ENCODE assay signal across 12 cellular contexts in genomic region chr12:68633614-68634558, GRCh38. TPM values are rescaled to one million over a fixed set of nuclear protein-coding genes. Genes with fewer than 3 reads are reported as not detected.
A peak's percentile ranks its signal among the peaks of the same experiment; 100 is the strongest.
DNase-seq lines count a peak whose midpoint lies in the region; ATAC-seq, FAIRE-seq and TF ChIP-seq lines count a peak whose summit lies in the region.
"Had no signal": no experiment of that assay in that cellular context is flagged by ENCODE, and none has a peak within 500 bp of the region (broad histone marks: within the 10 kb centered on the region; RNA-seq: fewer than 3 reads in every experiment).

No MANE protein-coding gene starts in this region.

- no peak for TF ChIP-seq CTCF in psoas muscle (IDR thresholded peaks at IDR 0.05)

- peaks cover 51% of the 10 kb centered on the region for H3K4me1 ChIP-seq in psoas muscle

- FAIRE-seq in RCC 7860 (lab: Jason Lieb, UNC) = peak; percentile 53

- H3K27me3 ChIP-seq in psoas muscle (ENCODE audit: insufficient read depth in 3 of 3, low read length in 2 of 3) = no peaks in the 10 kb centered on the region

- peak; percentile 18 for DNase-seq in RCC 7860 (ENCODE audit: low spot score)
- DNase-seq in naive thymus-derived CD8-positive, alpha-beta T cell = no peak
- no peak for DNase-seq in NCI-H2196 (lab: John Stamatoyannopoulos, UW; ENCODE audit: unreplicated experiment)
- no peak for DNase-seq in psoas muscle
- no peak for DNase-seq in cerebellum (ENCODE audit: low spot score)
- DNase-seq in NOMO-1 (lab: John Stamatoyannopoulos, UW; ENCODE audit: unreplicated experiment in 2 of 2) = no peak
- DNase-seq: stimulated activated CD4-positive, alpha-beta T cell treated with anti-CD3 and anti-CD28 coated beads, Interleukin-15, amount 100 ng/mL, for 24 hours had no signal

- no peaks in the 10 kb centered on the region for H3K36me3 ChIP-seq in psoas muscle (ENCODE audit: insufficient read depth in 1 of 2, low read depth in 1 of 2)

- H3K27ac ChIP-seq in psoas muscle = no peak overlapping the region
- H3K27ac ChIP-seq: epithelial cell of prostate had no signal

- peaks cover 0 to 63% (median 3%) of the 10 kb centered on the region in 3 donors for H3K36me3 Mint-ChIP-seq in naive thymus-derived CD8-positive, alpha-beta T cell

- H3K9me3 Mint-ChIP-seq in naive thymus-derived CD8-positive, alpha-beta T cell = peaks cover 0 to 2% (median 0%) of the 10 kb centered on the region in 9 donors
- H3K9me3 Mint-ChIP-seq: nephron had no signal

- peak overlapping the region; percentile 36 to 89 (median 81) for H3K27ac Mint-ChIP-seq in naive thymus-derived CD8-positive, alpha-beta T cell

- 91 to 92% (median 92%) methylated on average over 9 of the region's 9 CpGs for WGBS in psoas muscle, 3 donors

- ATAC-seq in GM18520 (IDR thresholded peaks at IDR 0.05; ENCODE audit: unreplicated experiment) (peak; percentile 31), HG02610 (IDR thresholded peaks at IDR 0.05; ENCODE audit: unreplicated experiment) (peak; percentile 41), psoas muscle (no peak)
- ATAC-seq in naive thymus-derived CD8-positive, alpha-beta T cell = no peak
- ATAC-seq: HCT116 had no signal

- intact Hi-C loops in psoas muscle (cut with DNase I) = no loop called here

- H3K4me3 Mint-ChIP-seq in naive thymus-derived CD8-positive, alpha-beta T cell = peak overlapping the region in 9 of 10 donors; percentile 26 to 75 (median 57)
- H3K4me3 Mint-ChIP-seq: nephron had no signal

- no peak overlapping the region for H3K4me3 ChIP-seq in psoas muscle

- peaks cover 33 to 97% (median 85%) of the 10 kb centered on the region in 4 donors for H3K4me1 Mint-ChIP-seq in naive thymus-derived CD8-positive, alpha-beta T cell

- no peaks in the 10 kb centered on the region for H3K27me3 Mint-ChIP-seq in naive thymus-derived CD8-positive, alpha-beta T cell

- no peaks in the 10 kb centered on the region for H3K9me3 ChIP-seq in psoas muscle

- POLR2A ChIA-PET in naive thymus-derived CD8-positive, alpha-beta T cell (lab: Charles Lee) = interaction anchor here (0.6 to 1.1 kb wide), 2 partner anchors 16 to 47 kb away, joined by 3 read pairs; no protein-coding TSS in a partner anchor

RNA-seq across cellular contexts. Expression of gene RAP1B, which starts 23.2 kb away (rescaled TPM):
- total RNA-seq in naive thymus-derived CD8-positive, alpha-beta T cell = 100 to 1,000 TPM; 254 to 288 TPM
- polyA plus RNA-seq in naive thymus-derived CD8-positive, alpha-beta T cell = 100 to 1,000 TPM; 562 to 708 (median 574) TPM
- total RNA-seq in psoas muscle = 10 to 100 TPM; 36.2 to 65.6 (median 54.1) TPM
- polyA plus RNA-seq in psoas muscle = 10 to 100 TPM; 39.7 to 85.7 (median 69.4) TPM
- 110 TPM for total RNA-seq in cerebellum

RNA-seq across cellular contexts. Expression of gene NUP107, which starts 52.9 kb away (rescaled TPM):
- total RNA-seq in naive thymus-derived CD8-positive, alpha-beta T cell = 10 to 100 TPM; 69.9 to 78.5 TPM
- 10 to 100 TPM; 21.3 to 39.0 (median 24.6) TPM for polyA plus RNA-seq in naive thymus-derived CD8-positive, alpha-beta T cell
- total RNA-seq in psoas muscle (10 to 100 TPM; 17.6 to 21.1 (median 20.2) TPM), cerebellum (57.6 TPM)
- 10 to 100 TPM in 2 of 3 donors, 1 to 10 TPM in 1; 9.2 to 22.8 (median 15.2) TPM for polyA plus RNA-seq in psoas muscle

Comparison
In these comparisons a context has a peak if more than half of its experiments do, and no peak if none do; other contexts are left out.
1. ATAC-seq: peak in GM18520 (single experiment) and HG02610 (single experiment); none in naive thymus-derived CD8-positive, alpha-beta T cell (0 of 2) and psoas muscle (0 of 4).